Comparison of ENCODE assay signal across 29 cellular contexts in the genomic region with DNA sequence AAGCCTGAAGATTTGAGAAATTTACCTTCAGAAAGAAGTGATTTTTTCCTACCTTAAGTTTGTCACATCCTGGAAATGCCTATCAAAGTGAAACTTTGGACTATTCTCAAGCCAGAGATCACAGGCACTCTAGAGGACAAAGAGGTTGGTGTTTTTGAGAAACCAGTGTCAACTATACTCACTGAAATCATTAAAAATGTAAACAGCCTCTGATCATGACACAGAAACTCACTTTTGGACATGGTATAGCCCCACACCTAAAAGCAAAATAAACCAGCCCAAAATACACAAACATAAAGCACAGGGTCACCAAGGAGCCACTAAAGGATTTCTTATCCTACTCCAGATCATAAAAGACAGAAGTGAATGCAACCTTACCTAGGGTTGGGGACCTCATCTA.
"Had no signal": no experiment of that assay in that cellular context is flagged by ENCODE, and none has a peak within 500 bp of the region (broad histone marks: within the 10 kb centered on the region; RNA-seq: fewer than 3 reads in every experiment).

No MANE protein-coding gene starts in this region.

- H3K4me3 ChIP-seq: colonic mucosa, coronary artery, dorsolateral prefrontal cortex, esophagus muscularis mucosa, esophagus squamous epithelium, gastrocnemius medialis, gastroesophageal sphincter, heart left ventricle, heart right ventricle had no signal

- H3K27ac ChIP-seq: colonic mucosa, coronary artery, epithelial cell of prostate, esophagus muscularis mucosa, foreskin keratinocyte, heart left ventricle, heart right ventricle had no signal

- H3K4me1 ChIP-seq: colonic mucosa, esophagus muscularis mucosa, foreskin keratinocyte, gastrocnemius medialis, gastroesophageal sphincter, heart left ventricle had no signal

- FAIRE-seq: colon, endometrium, endothelial cell of umbilical vein, frontal cortex had no signal

- H3K27me3 Mint-ChIP-seq: dendritic cell treated with granulocyte-macrophage colony-stimulating factor and Interleukin-4, amounts not matched to agents 40 ng/mL and 50 ng/mL, for 4 days had no signal

- H3K27me3 ChIP-seq: colonic mucosa, dorsolateral prefrontal cortex, esophagus muscularis mucosa, foreskin keratinocyte, gastrocnemius medialis, gastroesophageal sphincter, heart left ventricle, heart right ventricle had no signal

- H3K27ac Mint-ChIP-seq: dendritic cell treated with granulocyte-macrophage colony-stimulating factor and Interleukin-4, amounts not matched to agents 40 ng/mL and 50 ng/mL, for 4 days; effector memory CD8-positive, alpha-beta T cell; endodermal cell had no signal

- H3K36me3 ChIP-seq: colonic mucosa, esophagus muscularis mucosa, esophagus squamous epithelium, gastrocnemius medialis, gastroesophageal sphincter, heart left ventricle, heart right ventricle had no signal

- H3K9me3 Mint-ChIP-seq: endodermal cell had no signal

- DNase-seq: colonic mucosa; cortex of kidney; dermis blood vessel endothelial cell; dorsolateral prefrontal cortex; effector CD4-positive, alpha-beta T cell; effector CD8-positive, alpha-beta T cell; effector memory CD4-positive, alpha-beta T cell; effector memory CD8-positive, alpha-beta T cell; endodermal cell; erythroblast; esophagus squamous epithelium; foreskin fibroblast; foreskin keratinocyte; foreskin melanocyte; gastrocnemius medialis; glutamatergic neuron; head of caudate nucleus; heart left ventricle; heart right ventricle had no signal

- H3K9me3 ChIP-seq: colonic mucosa, esophagus muscularis mucosa, esophagus squamous epithelium, gastrocnemius medialis, gastroesophageal sphincter, heart left ventricle, heart right ventricle had no signal

- H3K4me3 Mint-ChIP-seq: dendritic cell treated with granulocyte-macrophage colony-stimulating factor and Interleukin-4, amounts not matched to agents 40 ng/mL and 50 ng/mL, for 4 days; effector memory CD8-positive, alpha-beta T cell; endodermal cell had no signal

- ATAC-seq: effector memory CD8-positive, alpha-beta T cell; esophagus mucosa; foreskin keratinocyte; gastrocnemius medialis; gastroesophageal sphincter; heart left ventricle; heart right ventricle had no signal
